In genomic region chr22:36065775-36066544, GRCh38 we compare ENCODE assay signal across 8 cellular contexts. TPM values are rescaled to one million over a fixed set of nuclear protein-coding genes. Genes with fewer than 3 reads are reported as not detected.
DNase-seq lines count a peak whose midpoint lies in the region; ATAC-seq and TF ChIP-seq lines count a peak whose summit lies in the region.

No MANE protein-coding gene starts in this region.

- H3K27ac ChIP-seq in WERI-Rb-1 (no peak overlapping the region), breast epithelium (peak overlapping the region; percentile 89 to 90), iPS-18a (ENCODE audit: low read length) (no peak overlapping the region)

- peak; percentile 56 for DNase-seq in 8988T
- DNase-seq in GM19240 (ENCODE audit: insufficient read length, low spot score), result peak; percentile 35
- peak; percentile 87 for DNase-seq in NCI-H2196 (lab: John Stamatoyannopoulos, UW; ENCODE audit: unreplicated experiment)
- DNase-seq in WERI-Rb-1, result peak; percentile 71
- peak; percentile 80 to 86 for DNase-seq in breast epithelium (ENCODE audit: low spot score in 2 of 2)
- DNase-seq in skeletal muscle cell (ENCODE audit: low read depth), result peak; percentile 88

- H3K27me3 ChIP-seq in WERI-Rb-1 (ENCODE audit: insufficient read depth, low read depth, severe bottlenecking) (peaks cover 62% of the 10 kb centered on the region), breast epithelium (no peaks in the 10 kb centered on the region), iPS-18a (ENCODE audit: control insufficient read depth, insufficient read depth, low read length) (no peaks in the 10 kb centered on the region)

- TF ChIP-seq POLR2A in breast epithelium (IDR thresholded peaks at IDR 0.05), result no peak

- H3K4me1 ChIP-seq in breast epithelium, result no peaks in the 10 kb centered on the region
- H3K4me1 ChIP-seq in iPS-18a (ENCODE audit: control insufficient read depth, low read depth, low read length), result peaks cover 5% of the 10 kb centered on the region

- intact Hi-C loops in breast epithelium (cut with DNase I; ENCODE audit: low total_unique reads), result no loop called here

- H3K36me3 ChIP-seq in WERI-Rb-1 (no peaks in the 10 kb centered on the region), breast epithelium (no peaks in the 10 kb centered on the region), iPS-18a (ENCODE audit: control insufficient read depth, low read depth, low read length) (no peaks in the 10 kb centered on the region)

- no peak for ATAC-seq in HG02885 (IDR thresholded peaks at IDR 0.05; ENCODE audit: poor library complexity, unreplicated experiment)

- TF ChIP-seq CTCF in WERI-Rb-1 (IDR thresholded peaks at IDR 0.05; ENCODE audit: low read depth, low read length), result peak; percentile 78
- peak; percentile 99 to 100 (median 100) for TF ChIP-seq CTCF in breast epithelium (IDR thresholded peaks at IDR 0.05)

- H3K4me3 ChIP-seq in WERI-Rb-1 (ENCODE audit: low read depth, low read length), result peak overlapping the region; percentile 31
- H3K4me3 ChIP-seq in breast epithelium, result peak overlapping the region; percentile 46 to 67 (median 57)
- peak overlapping the region; percentile 50 for H3K4me3 ChIP-seq in iPS-18a (ENCODE audit: low read length)
- H3K4me3 ChIP-seq in skeletal muscle cell (ENCODE audit: low read depth, low read length), result peak overlapping the region; percentile 52

- H3K9ac ChIP-seq in iPS-18a (ENCODE audit: low read length), result peak overlapping the region; percentile 50

- H3K9me3 ChIP-seq in WERI-Rb-1 (ENCODE audit: severe bottlenecking) (peaks cover 1% of the 10 kb centered on the region), breast epithelium (no peaks in the 10 kb centered on the region), iPS-18a (ENCODE audit: control insufficient read depth, low read depth, low read length) (no peaks in the 10 kb centered on the region)

RNA-seq across cellular contexts. Expression of gene RBFOX2, which starts 37.3 kb away (rescaled TPM):
- total RNA-seq in breast epithelium, result 10 to 100 TPM; 63.4 to 97.3 (median 85.5) TPM

Comparison
In these comparisons a context has a peak if more than half of its experiments do, and no peak if none do; other contexts are left out.
1. DNase-seq: peak in every context shown above with its lines; median percentile 88 in skeletal muscle cell; 87 in NCI-H2196; 83 in breast epithelium; 71 in WERI-Rb-1; 56 in 8988T; 35 in GM19240.
2. H3K27ac ChIP-seq: peak in breast epithelium (2 of 2); none in WERI-Rb-1 (single experiment) and iPS-18a (single experiment).
3. Peak in every context shown above with its lines, with median percentiles within 50 percentile points of each other: H3K4me3 ChIP-seq.